Comparison of ENCODE assay signal across 22 cellular contexts in the genomic region with DNA sequence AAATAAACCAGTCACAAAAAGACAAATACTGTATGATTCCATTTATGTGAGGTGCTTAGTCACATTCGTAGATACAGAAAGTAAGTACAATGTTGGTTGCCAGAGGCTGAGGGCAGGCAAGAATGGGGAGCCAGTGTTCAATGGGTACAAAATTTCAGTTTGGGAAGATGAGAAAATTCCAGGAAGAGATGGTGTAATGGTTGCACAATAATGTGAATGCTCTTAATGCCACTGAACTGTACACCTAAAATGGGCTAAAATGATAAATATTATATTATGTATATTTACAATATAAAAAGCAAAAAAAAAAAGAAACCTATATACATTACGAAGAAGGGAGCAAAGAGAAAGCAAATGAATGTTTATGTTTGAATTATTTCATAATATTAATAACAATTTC.
DNase-seq lines count a peak whose midpoint lies in the region; ATAC-seq, FAIRE-seq and TF ChIP-seq lines count a peak whose summit lies in the region.
"Had no signal": no experiment of that assay in that cellular context is flagged by ENCODE, and none has a peak within 500 bp of the region (broad histone marks: within the 10 kb centered on the region; RNA-seq: fewer than 3 reads in every experiment).

No MANE protein-coding gene starts in this region.

- no peak overlapping the region for H2BK5ac ChIP-seq in IMR-90 (ENCODE audit: low read depth, low read length, poor library complexity, severe bottlenecking)

- intact Hi-C loops in HepG2 (cut with micrococcal nuclease; ENCODE audit: unreplicated experiment) (no loop called here), right lobe of liver (cut with DNase I) (no loop called here), IMR-90 (cut with micrococcal nuclease) (no loop called here), K562 (cut with micrococcal nuclease) (no loop called here)
- intact Hi-C loops in activated CD4-positive, alpha-beta T cell treated with anti-CD3 and anti-CD28 coated beads for 36 hours (cut with DNase I, micrococcal nuclease): no loop called here

- H3K18ac ChIP-seq in IMR-90 (ENCODE audit: low read depth, low read length): no peak overlapping the region

- no peaks in the 10 kb centered on the region for H3K4me1 Mint-ChIP-seq in activated CD4-positive, alpha-beta T cell treated with anti-CD3 and anti-CD28 coated beads for 36 hours

- H3K14ac ChIP-seq in IMR-90 (replicated peaks; ENCODE audit: low read depth, low read length): no peak overlapping the region

- H3K27me3 ChIP-seq in HepG2 (ENCODE audit: control insufficient read depth in 1 of 2, insufficient read depth in 2 of 2, low read length in 2 of 2): no peaks in the 10 kb centered on the region
- H3K27me3 ChIP-seq in right lobe of liver: no peaks in the 10 kb centered on the region
- no peaks in the 10 kb centered on the region for H3K27me3 ChIP-seq in IMR-90 (ENCODE audit: control insufficient read depth, insufficient read depth, low read length)
- no peaks in the 10 kb centered on the region for H3K27me3 ChIP-seq in K562 (ENCODE audit: control insufficient read depth in 2 of 2, insufficient read depth in 2 of 2, low read length in 2 of 2)
- H3K27me3 ChIP-seq: BE2C, BLaER1 had no signal

- H3K27ac ChIP-seq in HepG2 (ENCODE audit: extremely low read length, insufficient read depth, low read length): no peak overlapping the region
- no peak overlapping the region for H3K27ac ChIP-seq in right lobe of liver
- no peak overlapping the region for H3K27ac ChIP-seq in IMR-90 (ENCODE audit: insufficient read depth, low read length)
- H3K27ac ChIP-seq in K562 (ENCODE audit: extremely low read depth, low read depth, low read length): no peak overlapping the region
- H3K27ac ChIP-seq: BLaER1, C4-2B had no signal

- POLR2A ChIA-PET in HepG2 (lab: Yijun Ruan, JAX): no interaction called here
- POLR2A ChIA-PET in IMR-90 (lab: Charles Lee; ENCODE audit: unreplicated experiment): no interaction called here
- POLR2A ChIA-PET in K562 (lab: Yijun Ruan, JAX): no interaction called here
- POLR2A ChIA-PET in activated CD4-positive, alpha-beta T cell treated with anti-CD3 and anti-CD28 coated beads for 36 hours (lab: Charles Lee): no interaction called here

- H3K36me3 ChIP-seq in HepG2 (replicated peaks in 1 of 2; ENCODE audit: control insufficient read depth in 1 of 2, insufficient read depth in 2 of 2, low read length in 2 of 2) (no peaks in the 10 kb centered on the region), right lobe of liver (no peaks in the 10 kb centered on the region), IMR-90 (ENCODE audit: control insufficient read depth, insufficient read depth, low read length) (no peaks in the 10 kb centered on the region), K562 (ENCODE audit: control insufficient read depth, insufficient read depth, low read length) (no peaks in the 10 kb centered on the region)
- H3K36me3 ChIP-seq: BE2C, BLaER1 had no signal

- H3K27me3 Mint-ChIP-seq in activated CD4-positive, alpha-beta T cell treated with anti-CD3 and anti-CD28 coated beads for 36 hours: no peaks in the 10 kb centered on the region
- H3K27me3 Mint-ChIP-seq: CD4-positive, alpha-beta T cell had no signal

- no peak overlapping the region for H3K4me2 ChIP-seq in HepG2 (ENCODE audit: low read depth, low read length)
- H3K4me2 ChIP-seq in IMR-90 (ENCODE audit: low read depth, low read length): no peak overlapping the region
- H3K4me2 ChIP-seq in K562 (ENCODE audit: insufficient read depth, low read length): no peak overlapping the region

- H3K4ac ChIP-seq in IMR-90 (ENCODE audit: low read depth, low read length): no peak overlapping the region

- 1% methylated on average over 2 of the region's 2 CpGs for WGBS in HepG2 (ENCODE audit: low lambda C conversion rate)
- 38% methylated on average over 2 of the region's 2 CpGs for WGBS in right lobe of liver (ENCODE audit: insufficient coverage, low coverage, low lambda C conversion rate, missing lambda C conversion rate)
- 60% methylated on average over 1 of the region's 2 CpGs; no CpG with 5 or more reads in 1 of the 2 experiments for WGBS in IMR-90 (ENCODE audit: extremely low coverage in 2 of 2, insufficient read length in 1 of 2), 2 experiments
- WGBS in K562 (ENCODE audit: insufficient coverage, low coverage, missing lambda C conversion rate): 23% methylated on average over 2 of the region's 2 CpGs

- no peak overlapping the region for H3K4me3 Mint-ChIP-seq in activated CD4-positive, alpha-beta T cell treated with anti-CD3 and anti-CD28 coated beads for 36 hours
- H3K4me3 Mint-ChIP-seq: CD4-positive, alpha-beta T cell; CD8-positive, alpha-beta T cell had no signal

- H4K20me1 ChIP-seq in HepG2 (ENCODE audit: insufficient read depth, low read length): no peaks in the 10 kb centered on the region
- H4K20me1 ChIP-seq in IMR-90 (ENCODE audit: insufficient read depth, low read length): no peaks in the 10 kb centered on the region
- no peaks in the 10 kb centered on the region for H4K20me1 ChIP-seq in K562 (replicated peaks; ENCODE audit: control insufficient read depth, insufficient read depth, low read length)
- H4K20me1 ChIP-seq: BLaER1 had no signal

- no peak for TF ChIP-seq POLR2A in HepG2 (IDR thresholded peaks at IDR 0.05; ENCODE audit: insufficient read depth in 1 of 2, low read depth in 2 of 2, low read length in 2 of 2)
- TF ChIP-seq POLR2A in right lobe of liver (IDR thresholded peaks at IDR 0.05): no peak
- no peak for TF ChIP-seq POLR2A in IMR-90 (IDR thresholded peaks at IDR 0.05; ENCODE audit: low read depth, low read length)
- TF ChIP-seq POLR2A in K562 (conservative IDR thresholded peaks at IDR 0.05): no peak

- H3K36me3 Mint-ChIP-seq in activated CD4-positive, alpha-beta T cell treated with anti-CD3 and anti-CD28 coated beads for 36 hours (ENCODE audit: low read depth): no peaks in the 10 kb centered on the region
- H3K36me3 Mint-ChIP-seq: CD8-positive, alpha-beta T cell had no signal

- H3K9me1 ChIP-seq in IMR-90 (ENCODE audit: insufficient read depth, low read length): no peaks in the 10 kb centered on the region
- H3K9me1 ChIP-seq in K562 (ENCODE audit: control insufficient read depth, insufficient read depth, low read length): no peaks in the 10 kb centered on the region

- H3K9ac ChIP-seq in HepG2 (ENCODE audit: insufficient read depth, low read depth, low read length) (no peak overlapping the region), IMR-90 (ENCODE audit: low read depth, low read length) (no peak overlapping the region), K562 (ENCODE audit: insufficient read depth in 1 of 2, low read depth in 2 of 2, low read length in 2 of 2) (no peak overlapping the region)
- H3K9ac ChIP-seq: BLaER1 had no signal

- H3K4me1 ChIP-seq in HepG2 (ENCODE audit: insufficient read depth, low read length) (no peaks in the 10 kb centered on the region), right lobe of liver (no peaks in the 10 kb centered on the region), IMR-90 (ENCODE audit: control insufficient read depth, insufficient read depth, low read length) (no peaks in the 10 kb centered on the region), K562 (replicated peaks in 1 of 2; ENCODE audit: control insufficient read depth in 2 of 2, insufficient read depth in 2 of 2, low read length in 2 of 2) (peaks cover 0 to 4% of the 10 kb centered on the region in 2 experiments; a peak in 2 of 5 replicates)
- H3K4me1 ChIP-seq: BE2C, Caco-2 had no signal

- no peak overlapping the region for H4K8ac ChIP-seq in IMR-90 (ENCODE audit: low read depth in 2 of 2, low read length in 2 of 2)

- TF ChIP-seq CTCF in HepG2 (CRISPR knock-in tag; IDR thresholded peaks at IDR 0.05) (no peak), right lobe of liver (IDR thresholded peaks at IDR 0.05) (no peak), IMR-90 (conservative IDR thresholded peaks at IDR 0.05; ENCODE audit: low read depth, low read length) (no peak), K562 (IDR thresholded peaks at IDR 0.05 in 2 of 3, conservative IDR thresholded peaks at IDR 0.05 in 1 of 3; ENCODE audit: insufficient read depth in 2 of 3, low read depth in 1 of 3, low read length in 3 of 3) (no peak)

- dilution Hi-C loops in IMR-90 (cut with HindIII; ENCODE audit: low sequenced_read_pairs, unreplicated experiment): no loop called here

- no peak overlapping the region for H3K56ac ChIP-seq in IMR-90 (ENCODE audit: extremely low read depth, insufficient read depth, low read length)

- TF ChIP-seq RAD21 in HepG2 (CRISPR knock-in tag; IDR thresholded peaks at IDR 0.05): no peak
- TF ChIP-seq RAD21 in IMR-90 (IDR thresholded peaks at IDR 0.05; ENCODE audit: low read length): no peak
- TF ChIP-seq RAD21 in K562 (CRISPR knock-in tag; conservative IDR thresholded peaks at IDR 0.05 in 1 of 2, IDR thresholded peaks at IDR 0.05 in 1 of 2): no peak

- no peak overlapping the region for H4K5ac ChIP-seq in IMR-90 (ENCODE audit: low read depth, low read length)

- no peak overlapping the region for H2BK15ac ChIP-seq in IMR-90 (ENCODE audit: low read depth, low read length)

- no peak overlapping the region for H2AK5ac ChIP-seq in IMR-90 (ENCODE audit: low read depth, low read length)

- CTCF ChIA-PET in HepG2 (lab: Yijun Ruan, JAX; ENCODE audit: low intra/inter-chr PET ratio, low total read pairs): no interaction called here
- CTCF ChIA-PET in IMR-90 (lab: Yijun Ruan, JAX): no interaction called here
- CTCF ChIA-PET in K562 (lab: Yijun Ruan, JAX; ENCODE audit: low intra/inter-chr PET ratio): no interaction called here
- CTCF ChIA-PET in activated CD4-positive, alpha-beta T cell treated with anti-CD3 and anti-CD28 coated beads for 36 hours (lab: Charles Lee): interaction anchor here (1.1 kb wide), 1 partner anchor 18 kb away, joined by 4 read pairs; no protein-coding TSS in a partner anchor

- no peak for ATAC-seq in HepG2
- no peak for ATAC-seq in right lobe of liver
- ATAC-seq in IMR-90 (ENCODE audit: low read depth): no peak
- ATAC-seq in K562: no peak
- ATAC-seq in activated CD4-positive, alpha-beta T cell treated with anti-CD3 and anti-CD28 coated beads for 36 hours: no peak
- ATAC-seq: CD8-positive, alpha-beta T cell had no signal

- no peaks in the 10 kb centered on the region for H3K9me3 Mint-ChIP-seq in activated CD4-positive, alpha-beta T cell treated with anti-CD3 and anti-CD28 coated beads for 36 hours (ENCODE audit: low read depth)
- H3K9me3 Mint-ChIP-seq: CD4-positive, alpha-beta T cell; CD8-positive, alpha-beta T cell had no signal

- no peak overlapping the region for H3K4me3 ChIP-seq in HepG2 (replicated peaks in 1 of 3; ENCODE audit: insufficient read depth in 1 of 3, low read depth in 2 of 3, low read length in 3 of 3)
- no peak overlapping the region for H3K4me3 ChIP-seq in right lobe of liver
- H3K4me3 ChIP-seq in IMR-90 (ENCODE audit: insufficient read depth, low read depth, low read length): no peak overlapping the region
- no peak overlapping the region for H3K4me3 ChIP-seq in K562
- H3K4me3 ChIP-seq: BLaER1 had no signal

- H2AFZ ChIP-seq in HepG2 (ENCODE audit: low read length): no peak overlapping the region
- H2AFZ ChIP-seq in IMR-90 (replicated peaks; ENCODE audit: low read length, poor library complexity): no peak overlapping the region
- H2AFZ ChIP-seq in K562 (ENCODE audit: low read depth, low read length): no peak overlapping the region

- in situ Hi-C loops in HepG2 (cut with HindIII; ENCODE audit: extremely low pct_ligation_motif_present, low pct_unique_long_range_greater_than_20kb) (no loop called here), IMR-90 (cut with MboI; ENCODE audit: low sequenced_read_pairs) (no loop called here), K562 (cut with MboI) (no loop called here)

- FAIRE-seq in HepG2 (lab: Jason Lieb, UNC) (no peak), K562 (lab: Jason Lieb, UNC) (no peak)
- FAIRE-seq: A204.1, D721Med, G401.6, GM12891, GM19239 had no signal

- H3K9me3 ChIP-seq in HepG2 (ENCODE audit: low read length) (no peaks in the 10 kb centered on the region), right lobe of liver (peaks cover 0 to 3% (median 0%) of the 10 kb centered on the region in 4 donors), IMR-90 (ENCODE audit: control insufficient read depth, insufficient read depth, low read length) (no peaks in the 10 kb centered on the region), K562 (replicated peaks; ENCODE audit: control insufficient read depth, insufficient read depth, low read depth, low read length) (no peaks in the 10 kb centered on the region)
- H3K9me3 ChIP-seq: BE2C, BLaER1, Caco-2 had no signal

- DNase-seq in HepG2 (ENCODE audit: low spot score): no peak
- no peak for DNase-seq in right lobe of liver
- no peak for DNase-seq in IMR-90
- no peak for DNase-seq in K562 (ENCODE audit: extremely low read depth in 1 of 4, low spot score in 3 of 4)
- DNase-seq in effector CD8-positive, alpha-beta T cell (lab: John Stamatoyannopoulos, UW): no peak
- no peak for DNase-seq in activated CD4-positive, alpha-beta T cell treated with anti-CD3 and anti-CD28 coated beads for 36 hours
- DNase-seq: 8988T; ACHN; BE2C; Caco-2; Calu3; CD4-positive, alpha-beta T cell; CD8-positive, alpha-beta T cell; DMS79 treated with DMSO at 0.1 percent for 48 hours; GF-D8 had no signal

- H3K27ac Mint-ChIP-seq in activated CD4-positive, alpha-beta T cell treated with anti-CD3 and anti-CD28 coated beads for 36 hours: no peak overlapping the region
- H3K27ac Mint-ChIP-seq: CD4-positive, alpha-beta T cell; CD8-positive, alpha-beta T cell had no signal

- H2BK20ac ChIP-seq in IMR-90 (ENCODE audit: low read depth, low read length): no peak overlapping the region

- H2BK120ac ChIP-seq in IMR-90 (ENCODE audit: low read depth, low read length): no peak overlapping the region

- no peak overlapping the region for H3K23ac ChIP-seq in IMR-90 (ENCODE audit: low read depth, low read length)

- no TSS peak for BruUV-seq in HepG2 (replicated peaks; lab: Mats Ljungman, UMichigan)
- no TSS peak for BruUV-seq in IMR-90 (replicated peaks; lab: Mats Ljungman, UMichigan)
- no TSS peak for BruUV-seq in K562 (replicated peaks; lab: Mats Ljungman, UMichigan)

- H3K79me2 ChIP-seq in HepG2 (ENCODE audit: insufficient read depth, low read length) (no peaks in the 10 kb centered on the region), K562 (ENCODE audit: control insufficient read depth, insufficient read depth, low read length) (no peaks in the 10 kb centered on the region)

- no peak overlapping the region for H2AK9ac ChIP-seq in IMR-90 (replicated peaks; ENCODE audit: low read depth, low read length, poor library complexity)

- H4K91ac ChIP-seq in IMR-90 (ENCODE audit: insufficient read depth, low read depth, low read length): no peak overlapping the region

- TF ChIP-seq EP300 in HepG2 (IDR thresholded peaks at IDR 0.05; ENCODE audit: low read depth in 2 of 2, low read length in 2 of 2): no peak
- no peak for TF ChIP-seq EP300 in HepG2 (CRISPR knock-in tag; IDR thresholded peaks at IDR 0.05; ENCODE audit: borderline replicate concordance)
- no peak for TF ChIP-seq EP300 in K562 (IDR thresholded peaks at IDR 0.05; ENCODE audit: low read length)

- no peaks in the 10 kb centered on the region for H3K79me1 ChIP-seq in IMR-90 (ENCODE audit: low read depth in 1 of 2, low read length in 2 of 2)

Comparison
In these comparisons a context has a peak if more than half of its experiments do, and no peak if none do; other contexts are left out.
1. Of the 241 proteins assayed by ChIP-seq in both HepG2 and K562: peak only in HepG2: none; only in K562: CEBPG; in both: CEBPB; in neither: 239.